8 cellular contexts compared by ENCODE assay signal in genomic region chr16:75320435-75320834, GRCh38.
DNase-seq lines count a peak whose midpoint lies in the region; ATAC-seq and TF ChIP-seq lines count a peak whose summit lies in the region.

No MANE protein-coding gene starts in this region.

- peak; percentile 39 for TF ChIP-seq CTCF in GM13977 (IDR thresholded peaks at IDR 0.05; ENCODE audit: extremely low read depth, insufficient read depth, missing control alignments)
- no peak for TF ChIP-seq CTCF in Panc1 (IDR thresholded peaks at IDR 0.05)
- TF ChIP-seq CTCF in foreskin fibroblast (IDR thresholded peaks at IDR 0.05; ENCODE audit: low read depth, low read length), result no peak

- H3K4me1 Mint-ChIP-seq in activated CD4-positive, alpha-beta memory T cell treated with anti-CD3 and anti-CD28 coated beads for 36 hours (ENCODE audit: low read depth), result peaks cover 27% of the 10 kb centered on the region
- H3K4me1 Mint-ChIP-seq in activated naive CD4-positive, alpha-beta T cell treated with anti-CD3 and anti-CD28 coated beads for 36 hours (ENCODE audit: low read depth), result peaks cover 35% of the 10 kb centered on the region

- no peak overlapping the region for H3K4me3 ChIP-seq in Panc1 (ENCODE audit: low read depth in 2 of 2, low read length in 2 of 2)
- peak overlapping the region; percentile 3 to 37 for H3K4me3 ChIP-seq in foreskin fibroblast (ENCODE audit: low read depth in 1 of 2, low read length in 2 of 2)
- peak overlapping the region; percentile 26 for H3K4me3 ChIP-seq in skeletal muscle cell (ENCODE audit: low read depth, low read length)

- no peaks in the 10 kb centered on the region for H3K27me3 ChIP-seq in Panc1 (ENCODE audit: control insufficient read depth, insufficient read depth, low read length)

- peaks cover 2% of the 10 kb centered on the region for H3K27me3 Mint-ChIP-seq in activated CD4-positive, alpha-beta memory T cell treated with anti-CD3 and anti-CD28 coated beads for 36 hours
- no peaks in the 10 kb centered on the region for H3K27me3 Mint-ChIP-seq in activated naive CD4-positive, alpha-beta T cell treated with anti-CD3 and anti-CD28 coated beads for 36 hours (ENCODE audit: low read depth)

- POLR2A ChIA-PET in Panc1 (lab: Charles Lee), result no interaction called here
- POLR2A ChIA-PET in activated CD4-positive, alpha-beta memory T cell treated with anti-CD3 and anti-CD28 coated beads for 36 hours (lab: Charles Lee), result interaction anchor here (0.6 to 1.2 kb wide), 3 partner anchors 15 to 98 kb away, joined by 3 to 4 read pairs (median 3); no protein-coding TSS in a partner anchor

- BruUV-seq in Panc1 (replicated peaks; lab: Mats Ljungman, UMichigan), result no TSS peak

- intact Hi-C loops in Panc1 (cut with micrococcal nuclease; ENCODE audit: unreplicated experiment), result no loop called here
- intact Hi-C loops in activated CD4-positive, alpha-beta memory T cell treated with anti-CD3 and anti-CD28 coated beads for 36 hours (cut with micrococcal nuclease), result loop anchor here (1.0 kb wide), 1 partner anchor 59 kb away; no protein-coding TSS in a partner anchor
- intact Hi-C loops in activated naive CD4-positive, alpha-beta T cell treated with anti-CD3 and anti-CD28 coated beads for 36 hours (cut with micrococcal nuclease), result no loop called here

- peaks cover 15% of the 10 kb centered on the region for H3K36me3 Mint-ChIP-seq in activated CD4-positive, alpha-beta memory T cell treated with anti-CD3 and anti-CD28 coated beads for 36 hours
- H3K36me3 Mint-ChIP-seq in activated naive CD4-positive, alpha-beta T cell treated with anti-CD3 and anti-CD28 coated beads for 36 hours (ENCODE audit: low read depth), result peaks cover 15% of the 10 kb centered on the region

- CTCF ChIA-PET in Panc1 (lab: Charles Lee), result no interaction called here
- CTCF ChIA-PET in activated CD4-positive, alpha-beta memory T cell treated with anti-CD3 and anti-CD28 coated beads for 36 hours (lab: Charles Lee), result interaction anchor here (0.7 to 1.9 kb wide), 3 partner anchors 60 to 121 kb away, joined by 3 to 9 read pairs (median 4); no protein-coding TSS in a partner anchor
- CTCF ChIA-PET in activated naive CD4-positive, alpha-beta T cell treated with anti-CD3 and anti-CD28 coated beads for 36 hours (lab: Charles Lee), result interaction anchor here (0.7 to 1.2 kb wide), 4 partner anchors 14 to 121 kb away, joined by 3 to 4 read pairs (median 4); no protein-coding TSS in a partner anchor

- H3K9me3 Mint-ChIP-seq in activated CD4-positive, alpha-beta memory T cell treated with anti-CD3 and anti-CD28 coated beads for 36 hours, result no peaks in the 10 kb centered on the region
- H3K9me3 Mint-ChIP-seq in activated naive CD4-positive, alpha-beta T cell treated with anti-CD3 and anti-CD28 coated beads for 36 hours, result no peaks in the 10 kb centered on the region

- ATAC-seq in Panc1 (peak; percentile 79), HG03521 (IDR thresholded peaks at IDR 0.05; ENCODE audit: unreplicated experiment) (no peak)

- H3K36me3 ChIP-seq in Panc1 (ENCODE audit: control insufficient read depth, insufficient read depth, low read length), result no peaks in the 10 kb centered on the region; the same call in 1 of the 2 replicates

- H3K4me1 ChIP-seq in Panc1 (ENCODE audit: control insufficient read depth, insufficient read depth, low read length), result no peaks in the 10 kb centered on the region; the same call in 1 of the 2 replicates

- H3K27ac ChIP-seq in Panc1 (ENCODE audit: low read length), result no peak overlapping the region

- DNase-seq in GM13977 (ENCODE audit: low spot score) (no peak), Panc1 (ENCODE audit: low read depth, low spot score) (no peak), foreskin fibroblast (no peak), skeletal muscle cell (ENCODE audit: low read depth) (no peak), hepatic stellate cell (ENCODE audit: low spot score) (no peak)
- DNase-seq in activated CD4-positive, alpha-beta memory T cell treated with anti-CD3 and anti-CD28 coated beads for 36 hours, result no peak
- DNase-seq in activated naive CD4-positive, alpha-beta T cell treated with anti-CD3 and anti-CD28 coated beads for 36 hours, result no peak

- no peak overlapping the region for H3K27ac Mint-ChIP-seq in activated CD4-positive, alpha-beta memory T cell treated with anti-CD3 and anti-CD28 coated beads for 36 hours
- H3K27ac Mint-ChIP-seq in activated naive CD4-positive, alpha-beta T cell treated with anti-CD3 and anti-CD28 coated beads for 36 hours, result no peak overlapping the region

- no peaks in the 10 kb centered on the region for H3K9me3 ChIP-seq in Panc1 (ENCODE audit: control insufficient read depth, insufficient read depth, low read depth, low read length)

- no peak overlapping the region for H3K4me3 Mint-ChIP-seq in activated CD4-positive, alpha-beta memory T cell treated with anti-CD3 and anti-CD28 coated beads for 36 hours
- H3K4me3 Mint-ChIP-seq in activated naive CD4-positive, alpha-beta T cell treated with anti-CD3 and anti-CD28 coated beads for 36 hours, result no peak overlapping the region

- in situ Hi-C loops in GM13977 (cut with MboI; ENCODE audit: low pct_unique_long_range_greater_than_20kb, low sequenced_read_pairs, unreplicated experiment) (no loop called here), Panc1 (cut with HindIII; ENCODE audit: low pct_unique_long_range_greater_than_20kb, low sequenced_read_pairs) (no loop called here)

Comparison
In these comparisons a context has a peak if more than half of its experiments do, and no peak if none do; other contexts are left out.
1. H3K4me3 ChIP-seq: peak in foreskin fibroblast (2 of 2) and skeletal muscle cell (single experiment); none in Panc1 (0 of 2).